1 cellular context compared by ENCODE assay signal in the genomic region with DNA sequence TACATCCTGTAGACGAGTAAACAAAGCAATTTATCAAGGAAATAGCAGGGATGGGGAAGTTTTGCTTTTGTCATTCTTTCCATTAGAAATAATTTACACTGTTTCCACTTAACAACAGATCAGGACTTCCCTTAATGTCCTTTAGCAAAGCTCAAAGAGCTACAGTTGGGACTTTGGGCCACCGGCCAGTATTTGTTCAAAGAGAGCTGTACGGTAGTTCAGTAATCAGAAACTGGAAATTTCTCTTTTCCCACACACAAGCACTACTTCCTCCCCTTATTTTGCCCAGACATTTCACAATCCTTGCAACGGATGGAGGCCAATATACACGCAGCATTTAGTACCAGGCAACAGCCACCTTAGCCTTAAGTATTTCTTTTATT.
TF ChIP-seq lines count a peak whose summit lies in the region.

No MANE protein-coding gene starts in this region.

TF ChIP-seq in HepG2, 621 proteins besides CTCF, POLR2A, EP300 and RAD21 (continued from another document and continues in another):
- TF ChIP-seq, protein P1, sequence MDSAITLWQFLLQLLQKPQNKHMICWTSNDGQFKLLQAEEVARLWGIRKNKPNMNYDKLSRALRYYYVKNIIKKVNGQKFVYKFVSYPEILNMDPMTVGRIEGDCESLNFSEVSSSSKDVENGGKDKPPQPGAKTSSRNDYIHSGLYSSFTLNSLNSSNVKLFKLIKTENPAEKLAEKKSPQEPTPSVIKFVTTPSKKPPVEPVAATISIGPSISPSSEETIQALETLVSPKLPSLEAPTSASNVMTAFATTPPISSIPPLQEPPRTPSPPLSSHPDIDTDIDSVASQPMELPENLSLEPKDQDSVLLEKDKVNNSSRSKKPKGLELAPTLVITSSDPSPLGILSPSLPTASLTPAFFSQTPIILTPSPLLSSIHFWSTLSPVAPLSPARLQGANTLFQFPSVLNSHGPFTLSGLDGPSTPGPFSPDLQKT (CRISPR knock-in tag; IDR thresholded peaks at IDR 0.05; ENCODE audit: borderline replicate concordance), result no peak
- TF ChIP-seq ZSCAN29 (CRISPR knock-in tag; conservative IDR thresholded peaks at IDR 0.05) (0 out of 2 replicates have a peak, but pooled peaks have one; percentile 79), HOXA5 (CRISPR knock-in tag; IDR thresholded peaks at IDR 0.05) (no peak), NFIB (CRISPR knock-in tag; IDR thresholded peaks at IDR 0.05; ENCODE audit: borderline replicate concordance) (no peak), ZNF205 (CRISPR knock-in tag; IDR thresholded peaks at IDR 0.05) (0 out of 2 replicates have a peak, but pooled peaks have one; percentile 64), STAT5B (CRISPR knock-in tag; IDR thresholded peaks at IDR 0.05) (no peak), ATF7-NPFF (CRISPR knock-in tag; IDR thresholded peaks at IDR 0.05; ENCODE audit: low read depth) (no peak), POLR2AphosphoS2 (IDR thresholded peaks at IDR 0.05; ENCODE audit: low read depth, low read length) (no peak), ELF1 (CRISPR knock-in tag; IDR thresholded peaks at IDR 0.05) (peak; percentile 54; the same call in 1 of the 2 replicates), ZNF556 (CRISPR knock-in tag; IDR thresholded peaks at IDR 0.05; ENCODE audit: borderline replicate concordance) (no peak; the same call in 1 of the 2 replicates), PAF1 (CRISPR knock-in tag; IDR thresholded peaks at IDR 0.05) (no peak), CHD4 (IDR thresholded peaks at IDR 0.05; ENCODE audit: borderline replicate concordance, low read length) (no peak), SETDB1 (CRISPR knock-in tag; IDR thresholded peaks at IDR 0.05; ENCODE audit: borderline replicate concordance) (no peak), NR2F6 (IDR thresholded peaks at IDR 0.05) (peak; percentile 7; the same call in 1 of the 2 replicates), NR2F6 (CRISPR knock-in tag; IDR thresholded peaks at IDR 0.05) (no peak), ZNF564 (CRISPR knock-in tag; IDR thresholded peaks at IDR 0.05) (no peak), DMAP1 (CRISPR knock-in tag; IDR thresholded peaks at IDR 0.05) (peak; percentile 56; the same call in 1 of the 2 replicates), MLLT10 (CRISPR knock-in tag; IDR thresholded peaks at IDR 0.05) (no peak), ATRX (CRISPR knock-in tag; IDR thresholded peaks at IDR 0.05; ENCODE audit: borderline replicate concordance) (no peak), KLF12 (CRISPR knock-in tag; IDR thresholded peaks at IDR 0.05; ENCODE audit: borderline replicate concordance) (no peak), FOSL1 (CRISPR knock-in tag; IDR thresholded peaks at IDR 0.05; ENCODE audit: borderline replicate concordance) (no peak), ZNF460 (CRISPR knock-in tag; IDR thresholded peaks at IDR 0.05; ENCODE audit: borderline replicate concordance) (no peak), ZNF850 (CRISPR knock-in tag; conservative IDR thresholded peaks at IDR 0.05) (no peak), BCL6 (CRISPR knock-in tag; IDR thresholded peaks at IDR 0.05) (peak; percentile 90), NR2F2 (IDR thresholded peaks at IDR 0.05; ENCODE audit: borderline replicate concordance, low read depth) (no peak), ZNF292 (CRISPR knock-in tag; IDR thresholded peaks at IDR 0.05; ENCODE audit: borderline replicate concordance, low read depth) (0 out of 2 replicates have a peak, but pooled peaks have one; percentile 29), ZNF335 (CRISPR knock-in tag; IDR thresholded peaks at IDR 0.05) (no peak), SMC3 (IDR thresholded peaks at IDR 0.05; ENCODE audit: low read length) (0 out of 2 replicates have a peak, but pooled peaks have one; percentile 10), KDM4B (CRISPR knock-in tag; IDR thresholded peaks at IDR 0.05) (peak; percentile 72; the same call in 1 of the 2 replicates), NAIF1 (CRISPR knock-in tag; IDR thresholded peaks at IDR 0.05; ENCODE audit: borderline replicate concordance) (no peak; the same call in none of the 2 replicates), NFE2L1 (CRISPR knock-in tag; IDR thresholded peaks at IDR 0.05; ENCODE audit: borderline replicate concordance) (no peak), NR2C2 (CRISPR knock-in tag; IDR thresholded peaks at IDR 0.05; ENCODE audit: borderline replicate concordance) (no peak), MAFK (conservative IDR thresholded peaks at IDR 0.05 in 1 of 2, IDR thresholded peaks at IDR 0.05 in 1 of 2; ENCODE audit: low read length in 2 of 2) (no peak), ZNF567 (CRISPR knock-in tag; IDR thresholded peaks at IDR 0.05; ENCODE audit: borderline replicate concordance) (no peak), REL (CRISPR knock-in tag; conservative IDR thresholded peaks at IDR 0.05) (no peak), ZNF256 (CRISPR knock-in tag; conservative IDR thresholded peaks at IDR 0.05) (no peak), ZNF562 (CRISPR knock-in tag; IDR thresholded peaks at IDR 0.05; ENCODE audit: borderline replicate concordance) (no peak), MTA1 (CRISPR knock-in tag; IDR thresholded peaks at IDR 0.05; ENCODE audit: borderline replicate concordance) (no peak), DNMT3B (CRISPR knock-in tag; conservative IDR thresholded peaks at IDR 0.05) (no peak), ZNF124 (CRISPR knock-in tag; IDR thresholded peaks at IDR 0.05) (peak; percentile 96), SP1 (IDR thresholded peaks at IDR 0.05) (no peak), SP1 (CRISPR knock-in tag; IDR thresholded peaks at IDR 0.05) (no peak), ZFP82 (CRISPR knock-in tag; IDR thresholded peaks at IDR 0.05; ENCODE audit: borderline replicate concordance) (peak; percentile 80; the same call in 1 of the 2 replicates), SOX6 (IDR thresholded peaks at IDR 0.05) (no peak), SOX6 (CRISPR knock-in tag; IDR thresholded peaks at IDR 0.05) (peak; percentile 94), CHCHD3 (CRISPR knock-in tag; IDR thresholded peaks at IDR 0.05) (no peak), SKI (IDR thresholded peaks at IDR 0.05; ENCODE audit: partially characterized antibody) (peak; percentile 35), ATAD3A (CRISPR knock-in tag; IDR thresholded peaks at IDR 0.05) (no peak), MED1 (CRISPR knock-in tag; IDR thresholded peaks at IDR 0.05) (peak; percentile 90), NPAS2 (CRISPR knock-in tag; IDR thresholded peaks at IDR 0.05; ENCODE audit: borderline replicate concordance) (no peak), STAG1 (CRISPR knock-in tag; IDR thresholded peaks at IDR 0.05) (no peak)
- TF ChIP-seq, protein P2, sequence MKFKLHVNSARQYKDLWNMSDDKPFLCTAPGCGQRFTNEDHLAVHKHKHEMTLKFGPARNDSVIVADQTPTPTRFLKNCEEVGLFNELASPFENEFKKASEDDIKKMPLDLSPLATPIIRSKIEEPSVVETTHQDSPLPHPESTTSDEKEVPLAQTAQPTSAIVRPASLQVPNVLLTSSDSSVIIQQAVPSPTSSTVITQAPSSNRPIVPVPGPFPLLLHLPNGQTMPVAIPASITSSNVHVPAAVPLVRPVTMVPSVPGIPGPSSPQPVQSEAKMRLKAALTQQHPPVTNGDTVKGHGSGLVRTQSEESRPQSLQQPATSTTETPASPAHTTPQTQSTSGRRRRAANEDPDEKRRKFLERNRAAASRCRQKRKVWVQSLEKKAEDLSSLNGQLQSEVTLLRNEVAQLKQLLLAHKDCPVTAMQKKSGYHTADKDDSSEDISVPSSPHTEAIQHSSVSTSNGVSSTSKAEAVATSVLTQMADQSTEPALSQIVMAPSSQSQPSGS (CRISPR knock-in tag; IDR thresholded peaks at IDR 0.05), result peak; percentile 45; the same call in 1 of the 2 replicates
- TF ChIP-seq, protein P3, sequence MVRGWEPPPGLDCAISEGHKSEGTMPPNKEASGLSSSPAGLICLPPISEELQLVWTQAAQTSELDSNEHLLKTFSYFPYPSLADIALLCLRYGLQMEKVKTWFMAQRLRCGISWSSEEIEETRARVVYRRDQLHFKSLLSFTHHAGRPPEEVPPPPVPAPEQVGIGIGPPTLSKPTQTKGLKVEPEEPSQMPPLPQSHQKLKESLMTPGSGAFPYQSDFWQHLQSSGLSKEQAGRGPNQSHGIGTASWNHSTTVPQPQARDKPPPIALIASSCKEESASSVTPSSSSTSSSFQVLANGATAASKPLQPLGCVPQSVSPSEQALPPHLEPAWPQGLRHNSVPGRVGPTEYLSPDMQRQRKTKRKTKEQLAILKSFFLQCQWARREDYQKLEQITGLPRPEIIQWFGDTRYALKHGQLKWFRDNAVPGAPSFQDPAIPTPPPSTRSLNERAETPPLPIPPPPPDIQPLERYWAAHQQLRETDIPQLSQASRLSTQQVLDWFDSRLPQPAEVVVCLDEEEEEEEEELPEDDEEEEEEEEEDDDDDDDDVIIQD (CRISPR knock-in tag; IDR thresholded peaks at IDR 0.05; ENCODE audit: low read depth), result peak; percentile 94
- TF ChIP-seq, protein P4, sequence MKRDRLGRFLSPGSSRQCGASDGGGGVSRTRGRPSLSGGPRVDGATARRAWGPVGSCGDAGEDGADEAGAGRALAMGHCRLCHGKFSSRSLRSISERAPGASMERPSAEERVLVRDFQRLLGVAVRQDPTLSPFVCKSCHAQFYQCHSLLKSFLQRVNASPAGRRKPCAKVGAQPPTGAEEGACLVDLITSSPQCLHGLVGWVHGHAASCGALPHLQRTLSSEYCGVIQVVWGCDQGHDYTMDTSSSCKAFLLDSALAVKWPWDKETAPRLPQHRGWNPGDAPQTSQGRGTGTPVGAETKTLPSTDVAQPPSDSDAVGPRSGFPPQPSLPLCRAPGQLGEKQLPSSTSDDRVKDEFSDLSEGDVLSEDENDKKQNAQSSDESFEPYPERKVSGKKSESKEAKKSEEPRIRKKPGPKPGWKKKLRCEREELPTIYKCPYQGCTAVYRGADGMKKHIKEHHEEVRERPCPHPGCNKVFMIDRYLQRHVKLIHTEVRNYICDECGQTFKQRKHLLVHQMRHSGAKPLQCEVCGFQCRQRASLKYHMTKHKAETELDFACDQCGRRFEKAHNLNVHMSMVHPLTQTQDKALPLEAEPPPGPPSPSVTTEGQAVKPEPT (CRISPR knock-in tag; IDR thresholded peaks at IDR 0.05; ENCODE audit: low read depth), result no peak
- TF ChIP-seq, protein P5, sequence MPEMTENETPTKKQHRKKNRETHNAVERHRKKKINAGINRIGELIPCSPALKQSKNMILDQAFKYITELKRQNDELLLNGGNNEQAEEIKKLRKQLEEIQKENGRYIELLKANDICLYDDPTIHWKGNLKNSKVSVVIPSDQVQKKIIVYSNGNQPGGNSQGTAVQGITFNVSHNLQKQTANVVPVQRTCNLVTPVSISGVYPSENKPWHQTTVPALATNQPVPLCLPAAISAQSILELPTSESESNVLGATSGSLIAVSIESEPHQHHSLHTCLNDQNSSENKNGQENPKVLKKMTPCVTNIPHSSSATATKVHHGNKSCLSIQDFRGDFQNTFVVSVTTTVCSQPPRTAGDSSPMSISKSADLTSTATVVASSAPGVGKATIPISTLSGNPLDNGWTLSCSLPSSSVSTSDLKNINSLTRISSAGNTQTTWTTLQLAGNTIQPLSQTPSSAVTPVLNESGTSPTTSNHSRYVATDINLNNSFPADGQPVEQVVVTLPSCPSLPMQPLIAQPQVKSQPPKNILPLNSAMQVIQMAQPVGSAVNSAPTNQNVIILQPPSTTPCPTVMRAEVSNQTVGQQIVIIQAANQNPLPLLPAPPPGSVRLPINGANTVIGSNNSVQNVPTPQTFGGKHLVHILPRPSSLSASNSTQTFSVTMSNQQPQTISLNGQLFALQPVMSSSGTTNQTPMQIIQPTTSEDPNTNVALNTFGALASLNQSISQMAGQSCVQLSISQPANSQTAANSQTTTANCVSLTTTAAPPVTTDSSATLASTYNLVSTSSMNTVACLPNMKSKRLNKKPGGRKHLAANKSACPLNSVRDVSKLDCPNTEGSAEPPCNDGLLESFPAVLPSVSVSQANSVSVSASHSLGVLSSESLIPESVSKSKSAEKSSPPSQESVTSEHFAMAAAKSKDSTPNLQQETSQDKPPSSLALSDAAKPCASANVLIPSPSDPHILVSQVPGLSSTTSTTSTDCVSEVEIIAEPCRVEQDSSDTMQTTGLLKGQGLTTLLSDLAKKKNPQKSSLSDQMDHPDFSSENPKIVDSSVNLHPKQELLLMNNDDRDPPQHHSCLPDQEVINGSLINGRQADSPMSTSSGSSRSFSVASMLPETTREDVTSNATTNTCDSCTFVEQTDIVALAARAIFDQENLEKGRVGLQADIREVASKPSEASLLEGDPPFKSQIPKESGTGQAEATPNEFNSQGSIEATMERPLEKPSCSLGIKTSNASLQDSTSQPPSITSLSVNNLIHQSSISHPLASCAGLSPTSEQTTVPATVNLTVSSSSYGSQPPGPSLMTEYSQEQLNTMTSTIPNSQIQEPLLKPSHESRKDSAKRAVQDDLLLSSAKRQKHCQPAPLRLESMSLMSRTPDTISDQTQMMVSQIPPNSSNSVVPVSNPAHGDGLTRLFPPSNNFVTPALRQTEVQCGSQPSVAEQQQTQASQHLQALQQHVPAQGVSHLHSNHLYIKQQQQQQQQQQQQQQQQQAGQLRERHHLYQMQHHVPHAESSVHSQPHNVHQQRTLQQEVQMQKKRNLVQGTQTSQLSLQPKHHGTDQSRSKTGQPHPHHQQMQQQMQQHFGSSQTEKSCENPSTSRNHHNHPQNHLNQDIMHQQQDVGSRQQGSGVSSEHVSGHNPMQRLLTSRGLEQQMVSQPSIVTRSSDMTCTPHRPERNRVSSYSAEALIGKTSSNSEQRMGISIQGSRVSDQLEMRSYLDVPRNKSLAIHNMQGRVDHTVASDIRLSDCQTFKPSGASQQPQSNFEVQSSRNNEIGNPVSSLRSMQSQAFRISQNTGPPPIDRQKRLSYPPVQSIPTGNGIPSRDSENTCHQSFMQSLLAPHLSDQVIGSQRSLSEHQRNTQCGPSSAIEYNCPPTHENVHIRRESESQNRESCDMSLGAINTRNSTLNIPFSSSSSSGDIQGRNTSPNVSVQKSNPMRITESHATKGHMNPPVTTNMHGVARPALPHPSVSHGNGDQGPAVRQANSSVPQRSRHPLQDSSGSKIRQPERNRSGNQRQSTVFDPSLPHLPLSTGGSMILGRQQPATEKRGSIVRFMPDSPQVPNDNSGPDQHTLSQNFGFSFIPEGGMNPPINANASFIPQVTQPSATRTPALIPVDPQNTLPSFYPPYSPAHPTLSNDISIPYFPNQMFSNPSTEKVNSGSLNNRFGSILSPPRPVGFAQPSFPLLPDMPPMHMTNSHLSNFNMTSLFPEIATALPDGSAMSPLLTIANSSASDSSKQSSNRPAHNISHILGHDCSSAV (CRISPR knock-in tag; IDR thresholded peaks at IDR 0.05; ENCODE audit: borderline replicate concordance), result no peak
- TF ChIP-seq, protein P6, sequence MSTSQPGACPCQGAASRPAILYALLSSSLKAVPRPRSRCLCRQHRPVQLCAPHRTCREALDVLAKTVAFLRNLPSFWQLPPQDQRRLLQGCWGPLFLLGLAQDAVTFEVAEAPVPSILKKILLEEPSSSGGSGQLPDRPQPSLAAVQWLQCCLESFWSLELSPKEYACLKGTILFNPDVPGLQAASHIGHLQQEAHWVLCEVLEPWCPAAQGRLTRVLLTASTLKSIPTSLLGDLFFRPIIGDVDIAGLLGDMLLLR (CRISPR knock-in tag; IDR thresholded peaks at IDR 0.05), result no peak
- TF ChIP-seq, protein P7, sequence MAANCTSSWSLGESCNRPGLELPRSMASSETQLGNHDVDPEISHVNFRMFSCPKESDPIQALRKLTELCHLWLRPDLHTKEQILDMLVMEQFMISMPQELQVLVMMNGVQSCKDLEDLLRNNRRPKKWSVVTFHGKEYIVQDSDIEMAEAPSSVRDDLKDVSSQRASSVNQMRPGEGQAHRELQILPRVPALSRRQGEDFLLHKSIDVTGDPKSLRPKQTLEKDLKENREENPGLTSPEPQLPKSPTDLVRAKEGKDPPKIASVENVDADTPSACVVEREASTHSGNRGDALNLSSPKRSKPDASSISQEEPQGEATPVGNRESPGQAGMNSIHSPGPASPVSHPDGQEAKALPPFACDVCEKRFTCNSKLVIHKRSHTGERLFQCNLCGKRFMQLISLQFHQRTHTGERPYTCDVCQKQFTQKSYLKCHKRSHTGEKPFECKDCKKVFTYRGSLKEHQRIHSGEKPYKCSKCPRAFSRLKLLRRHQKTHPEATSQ (CRISPR knock-in tag; IDR thresholded peaks at IDR 0.05; ENCODE audit: borderline replicate concordance), result peak; percentile 99; the same call in 1 of the 2 replicates
